Comparison of ENCODE assay signal across 17 cellular contexts in genomic region chr17:37614391-37614790, GRCh38. TPM values are rescaled to one million over a fixed set of nuclear protein-coding genes. Genes with fewer than 3 reads are reported as not detected.
A peak's percentile ranks its signal among the peaks of the same experiment; 100 is the strongest.
DNase-seq lines count a peak whose midpoint lies in the region; ATAC-seq and TF ChIP-seq lines count a peak whose summit lies in the region.
"Had no signal": no experiment of that assay in that cellular context is flagged by ENCODE, and none has a peak within 500 bp of the region (broad histone marks: within the 10 kb centered on the region; RNA-seq: fewer than 3 reads in every experiment).

No MANE protein-coding gene starts in this region.

- peak overlapping the region; percentile 83 for H3K9ac ChIP-seq in mesenchymal stem cell (ENCODE audit: low read length)
- H3K9ac ChIP-seq: parathyroid adenoma had no signal

- no peak overlapping the region for H3K4me3 ChIP-seq in mesenchymal stem cell (ENCODE audit: insufficient read depth in 1 of 2, low read depth in 1 of 2, low read length in 2 of 2)
- H3K4me3 ChIP-seq: testis had no signal

- no peak overlapping the region for H4K91ac ChIP-seq in mesenchymal stem cell (ENCODE audit: low read length)

- H3K18ac ChIP-seq in mesenchymal stem cell (ENCODE audit: low read depth in 1 of 2, low read length in 2 of 2): no peak overlapping the region

- peaks cover 12 to 56% of the 10 kb centered on the region in 2 experiments for H3K36me3 ChIP-seq in mesenchymal stem cell (ENCODE audit: control insufficient read depth in 1 of 2, insufficient read depth in 2 of 2, low read depth in 1 of 2, low read length in 2 of 2)

- H3K4me2 ChIP-seq in mesenchymal stem cell (ENCODE audit: low read length, poor library complexity, severe bottlenecking): no peak overlapping the region

- no peak overlapping the region for H3K27ac ChIP-seq in mesenchymal stem cell (ENCODE audit: low read length, poor library complexity, severe bottlenecking)
- H3K27ac ChIP-seq: parathyroid adenoma, testis had no signal

- ATAC-seq in HG03025 (IDR thresholded peaks at IDR 0.05; ENCODE audit: low FRiP score, unreplicated experiment): no peak

- H2BK15ac ChIP-seq in mesenchymal stem cell (ENCODE audit: low read depth, poor library complexity, severe bottlenecking): no peak overlapping the region

- H3K27me3 ChIP-seq in mesenchymal stem cell (ENCODE audit: control insufficient read depth in 1 of 2, insufficient read depth in 1 of 2, low read length in 2 of 2): no peaks in the 10 kb centered on the region
- H3K27me3 ChIP-seq: testis had no signal

- no peak for TF ChIP-seq CTCF in AG09319 (IDR thresholded peaks at IDR 0.05; ENCODE audit: low read depth, low read length)

- 67% methylated on average over 5 of the region's 5 CpGs for WGBS in mesenchymal stem cell

- H3K4ac ChIP-seq in mesenchymal stem cell (ENCODE audit: low read depth in 1 of 2, low read length in 2 of 2): no peak overlapping the region

- H3K79me1 ChIP-seq in mesenchymal stem cell (replicated peaks; ENCODE audit: low read length, poor library complexity, severe bottlenecking): peaks cover 5% of the 10 kb centered on the region

- H3K9me3 ChIP-seq in mesenchymal stem cell (ENCODE audit: control insufficient read depth, low read length): no peaks in the 10 kb centered on the region
- H3K9me3 ChIP-seq: testis had no signal

- no peak overlapping the region for H2BK12ac ChIP-seq in mesenchymal stem cell (ENCODE audit: low read length in 2 of 2)

- H3K4me1 ChIP-seq in mesenchymal stem cell (ENCODE audit: control insufficient read depth, insufficient read depth, low read depth, low read length): peaks cover 1% of the 10 kb centered on the region
- H3K4me1 ChIP-seq: parathyroid adenoma, testis had no signal

- no peak overlapping the region for H2BK120ac ChIP-seq in mesenchymal stem cell (ENCODE audit: low read depth, low read length)

- no peak overlapping the region for H2AFZ ChIP-seq in mesenchymal stem cell (ENCODE audit: low read depth, low read length)
- H2AFZ ChIP-seq: parathyroid adenoma had no signal

- H4K8ac ChIP-seq in mesenchymal stem cell (ENCODE audit: low read length): no peak overlapping the region

- H2AK5ac ChIP-seq in mesenchymal stem cell (ENCODE audit: low read length, severe bottlenecking): no peak overlapping the region

- DNase-seq in AG09319 (ENCODE audit: extremely low read depth, low read depth) (peak; percentile 20), M059J (ENCODE audit: low read depth) (peak; percentile 83), dermis blood vessel endothelial cell (peak; percentile 11), mesenchymal stem cell (peak; percentile 81), islet precursor cell (no peak), dedifferentiated amniotic fluid mesenchymal stem cell (ENCODE audit: extremely low spot score) (no peak), NK-92 (lab: John Stamatoyannopoulos, UW; ENCODE audit: unreplicated experiment) (no peak)
- DNase-seq: activated CD8-positive, alpha-beta memory T cell treated with anti-CD3 and anti-CD28 coated beads, Interleukin-2, amount 50 U/mL, for 4 hours; activated naive CD4-positive, alpha-beta T cell treated with anti-CD3 and anti-CD28 coated beads, Interleukin-2, amount 50 U/mL, for 16 hours; C1 segment of cervical spinal cord; cerebellar nuclear complex; DMS79; NCI-H1092; OCI-M1; testis had no signal

- no peak overlapping the region for H2BK5ac ChIP-seq in mesenchymal stem cell (ENCODE audit: low read depth, low read length, poor library complexity, severe bottlenecking)

- H3K14ac ChIP-seq in mesenchymal stem cell (ENCODE audit: low read length in 2 of 2): no peak overlapping the region

- H3K23ac ChIP-seq in mesenchymal stem cell (ENCODE audit: low read length in 2 of 2): no peak overlapping the region

RNA-seq across cellular contexts. Expression of gene SYNRG, which starts 5.2 kb away (rescaled TPM):
- 5.9 and 10.5 TPM in 2 replicates for total RNA-seq in M059J (2014; rRNA removed; shearing (Covaris generic))
- 16.8 and 23.7 TPM in 2 replicates for total RNA-seq in dermis blood vessel endothelial cell
- 18.9 TPM for polyA plus RNA-seq in mesenchymal stem cell (2013, experiment 1 of 2)
- polyA plus RNA-seq in mesenchymal stem cell (2013, experiment 2 of 2): 17.9 TPM

RNA-seq across cellular contexts. Expression of gene DDX52, which starts 28.9 kb away (rescaled TPM):
- 16.6 and 31.7 TPM in 2 replicates for total RNA-seq in M059J (2014; rRNA removed; shearing (Covaris generic))
- total RNA-seq in dermis blood vessel endothelial cell: 40.0 and 41.0 TPM in 2 replicates
- polyA plus RNA-seq in mesenchymal stem cell (2013, experiment 1 of 2): 27.2 TPM
- polyA plus RNA-seq in mesenchymal stem cell (2013, experiment 2 of 2): 28.6 TPM

Comparison
In these comparisons a context has a peak if more than half of its experiments do, and no peak if none do; other contexts are left out.
1. DNase-seq: peak in AG09319 (single experiment), M059J (single experiment), dermis blood vessel endothelial cell (single experiment) and mesenchymal stem cell (single experiment); none in islet precursor cell (single experiment), dedifferentiated amniotic fluid mesenchymal stem cell (single experiment) and NK-92 (single experiment).